30 cellular contexts compared by ENCODE assay signal in genomic region chr7:127736511-127736910, GRCh38.
"Had no signal": no experiment of that assay in that cellular context is flagged by ENCODE, and none has a peak within 500 bp of the region (broad histone marks: within the 10 kb centered on the region; RNA-seq: fewer than 3 reads in every experiment).

No MANE protein-coding gene starts in this region.

- H3K9me3 ChIP-seq: adrenal gland, gastroesophageal sphincter, mucosa of descending colon, neutrophil, thoracic aorta, upper lobe of left lung, vagina had no signal

- H3K9me3 Mint-ChIP-seq: activated naive CD4-positive, alpha-beta T cell treated with anti-CD3 and anti-CD28 coated beads for 36 hours; activated naive CD8-positive, alpha-beta T cell treated with anti-CD3 and anti-CD28 coated beads for 36 hours; immature natural killer cell; nephron had no signal

- H3K4me3 Mint-ChIP-seq: activated naive CD4-positive, alpha-beta T cell treated with anti-CD3 and anti-CD28 coated beads for 36 hours; activated naive CD8-positive, alpha-beta T cell treated with anti-CD3 and anti-CD28 coated beads for 36 hours; immature natural killer cell; nephron had no signal

- ATAC-seq: activated CD4-positive, CD25-positive, alpha-beta regulatory T cell treated with anti-CD3 and anti-CD28 coated beads, Interleukin-2, amount 50 U/mL, for 24 hours; gastroesophageal sphincter; mucosa of descending colon; sciatic nerve; stimulated activated naive CD8-positive, alpha-beta T cell treated with anti-CD3 and anti-CD28 coated beads, Interleukin-15, Interleukin-2, amounts not matched to agents 100 U/mL and 50 U/mL, for 24 hours had no signal

- DNase-seq: activated CD4-positive, alpha-beta T cell treated with anti-CD3 and anti-CD28 coated beads for 48 hours; activated CD4-positive, alpha-beta T cell treated with anti-CD3 and anti-CD28 coated beads, Interleukin-2, amount 50 U/mL, for 48 hours; activated CD8-positive, alpha-beta memory T cell treated with anti-CD3 and anti-CD28 coated beads for 24 hours; activated effector memory CD4-positive, alpha-beta T cell treated with Interleukin-2 at 50 U/mL for 16 hours; activated naive CD4-positive, alpha-beta T cell treated with anti-CD3 and anti-CD28 coated beads for 36 hours; activated naive CD8-positive, alpha-beta T cell treated with anti-CD3 and anti-CD28 coated beads for 36 hours; aorta; brain microvascular endothelial cell; dorsolateral prefrontal cortex; effector memory CD4-positive, alpha-beta T cell; hypothalamus; immature natural killer cell; kidney; mucosa of descending colon; stimulated activated CD4-positive, alpha-beta T cell treated with anti-CD3 and anti-CD28 coated beads, Interleukin-12 subunit alpha, Interleukin-12 subunit beta, amount 100 ng/mL, for 4 hours; stimulated activated CD4-positive, alpha-beta T cell treated with anti-CD3 and anti-CD28 coated beads, Interleukin-4, amount 100 ng/mL, for 1 hour; stimulated activated naive CD8-positive, alpha-beta T cell treated with anti-CD3 and anti-CD28 coated beads, Interleukin-15, Interleukin-2, amounts not matched to agents 100 U/mL and 50 U/mL, for 24 hours; upper lobe of left lung; WERI-Rb-1 had no signal

- H3K27me3 Mint-ChIP-seq: activated naive CD8-positive, alpha-beta T cell treated with anti-CD3 and anti-CD28 coated beads for 36 hours had no signal

- H3K27ac ChIP-seq: adrenal gland, brain microvascular endothelial cell, coronary artery, dorsolateral prefrontal cortex, gastroesophageal sphincter, neutrophil, skin epidermis, thoracic aorta, upper lobe of left lung, vagina, WERI-Rb-1 had no signal

- H3K4me1 ChIP-seq: adrenal gland, gastroesophageal sphincter, upper lobe of left lung, vagina had no signal

- H3K36me3 ChIP-seq: neutrophil had no signal

- H3K4me3 ChIP-seq: adrenal gland, coronary artery, dorsolateral prefrontal cortex, gastroesophageal sphincter, lung, mucosa of descending colon, skin epidermis, thoracic aorta, upper lobe of left lung, vagina had no signal

- H3K27me3 ChIP-seq: adrenal gland, brain microvascular endothelial cell, dorsolateral prefrontal cortex, gastroesophageal sphincter, neutrophil, upper lobe of left lung, vagina had no signal

- H3K27ac Mint-ChIP-seq: activated naive CD4-positive, alpha-beta T cell treated with anti-CD3 and anti-CD28 coated beads for 36 hours; activated naive CD8-positive, alpha-beta T cell treated with anti-CD3 and anti-CD28 coated beads for 36 hours; nephron had no signal
